1 cellular context compared by ENCODE assay signal in genomic region chr13:40982772-40983171, GRCh38.
TF ChIP-seq lines count a peak whose summit lies in the region.

No MANE protein-coding gene starts in this region.

TF ChIP-seq in GM12878, 131 proteins besides CTCF, POLR2A, EP300 and RAD21 (continued from another document):
- TF ChIP-seq ZNF384 (IDR thresholded peaks at IDR 0.05; ENCODE audit: borderline replicate concordance, low read depth, low read length) (peak; percentile 47; the same call in 1 of the 2 replicates), FOS (IDR thresholded peaks at IDR 0.05; ENCODE audit: borderline replicate concordance, extremely low read depth, insufficient read length) (no peak), ZZZ3 (IDR thresholded peaks at IDR 0.05; ENCODE audit: control insufficient read depth, insufficient read length, low read depth) (no peak), POLR2AphosphoS5 (IDR thresholded peaks at IDR 0.05; ENCODE audit: low read length) (peak; percentile 65; the same call in 1 of the 2 replicates), ETV6 (conservative IDR thresholded peaks at IDR 0.05 in 1 of 2, IDR thresholded peaks at IDR 0.05 in 1 of 2; ENCODE audit: borderline replicate concordance in 1 of 2, low read depth in 1 of 2) (peak in 1 of 2 experiments; percentile 79; a peak in 2 of 4 replicates), RUNX3 (IDR thresholded peaks at IDR 0.05; ENCODE audit: low read length) (peak; percentile 43; the same call in 1 of the 2 replicates), PRDM15 (CRISPR knock-in tag; IDR thresholded peaks at IDR 0.05) (no peak), POU2F2 (IDR thresholded peaks at IDR 0.05; ENCODE audit: borderline replicate concordance, low read depth, low read length) (peak; percentile 63; the same call in 1 of the 3 replicates), MXI1 (IDR thresholded peaks at IDR 0.05; ENCODE audit: low read depth, low read length) (0 out of 2 replicates have a peak, but pooled peaks have one; percentile 56), E2F8 (IDR thresholded peaks at IDR 0.05; ENCODE audit: low read depth, partially characterized antibody) (peak; percentile 18), MLLT1 (IDR thresholded peaks at IDR 0.05) (0 out of 2 replicates have a peak, but pooled peaks have one; percentile 40), GATAD2B (conservative IDR thresholded peaks at IDR 0.05; ENCODE audit: low read depth) (no peak), CEBPB (IDR thresholded peaks at IDR 0.05; ENCODE audit: borderline replicate concordance in 1 of 2, low read depth in 2 of 2, low read length in 2 of 2) (0 out of 4 replicates have a peak, but pooled peaks of 1 of the 2 experiments have one; percentile 28), GABPA (IDR thresholded peaks at IDR 0.05; ENCODE audit: low read depth) (0 out of 2 replicates have a peak, but pooled peaks have one; percentile 54), NR2C1 (IDR thresholded peaks at IDR 0.05) (no peak), ATF2 (IDR thresholded peaks at IDR 0.05; ENCODE audit: low read length) (peak; percentile 67), CREB1 (IDR thresholded peaks at IDR 0.05; ENCODE audit: low read depth) (peak; percentile 89), JUNB (IDR thresholded peaks at IDR 0.05) (peak; percentile 28; the same call in 1 of the 2 replicates), TAF1 (IDR thresholded peaks at IDR 0.05; ENCODE audit: borderline replicate concordance, low read depth, low read length) (0 out of 2 replicates have a peak, but pooled peaks have one; percentile 33), TCF12 (IDR thresholded peaks at IDR 0.05; ENCODE audit: low read depth, low read length) (no peak), PML (IDR thresholded peaks at IDR 0.05; ENCODE audit: low read length) (no peak), CBX5 (IDR thresholded peaks at IDR 0.05; ENCODE audit: low read depth) (0 out of 2 replicates have a peak, but pooled peaks have one; percentile 29), KAT2A (conservative IDR thresholded peaks at IDR 0.05; ENCODE audit: control insufficient read depth, low read depth, low read length) (no peak), NFIC (IDR thresholded peaks at IDR 0.05; ENCODE audit: low read depth, low read length) (peak; percentile 74), CREM (IDR thresholded peaks at IDR 0.05; ENCODE audit: low read depth) (peak; percentile 93), ATF7 (IDR thresholded peaks at IDR 0.05; ENCODE audit: low read depth) (peak; percentile 84), NBN (IDR thresholded peaks at IDR 0.05) (0 out of 2 replicates have a peak, but pooled peaks have one; percentile 18), SKIL (IDR thresholded peaks at IDR 0.05; ENCODE audit: low read depth, poor library complexity, severe bottlenecking) (peak; percentile 29), NFXL1 (IDR thresholded peaks at IDR 0.05; ENCODE audit: borderline replicate concordance) (no peak), IRF4 (IDR thresholded peaks at IDR 0.05; ENCODE audit: low read depth, low read length) (no peak)
- TF ChIP-seq, protein P1, sequence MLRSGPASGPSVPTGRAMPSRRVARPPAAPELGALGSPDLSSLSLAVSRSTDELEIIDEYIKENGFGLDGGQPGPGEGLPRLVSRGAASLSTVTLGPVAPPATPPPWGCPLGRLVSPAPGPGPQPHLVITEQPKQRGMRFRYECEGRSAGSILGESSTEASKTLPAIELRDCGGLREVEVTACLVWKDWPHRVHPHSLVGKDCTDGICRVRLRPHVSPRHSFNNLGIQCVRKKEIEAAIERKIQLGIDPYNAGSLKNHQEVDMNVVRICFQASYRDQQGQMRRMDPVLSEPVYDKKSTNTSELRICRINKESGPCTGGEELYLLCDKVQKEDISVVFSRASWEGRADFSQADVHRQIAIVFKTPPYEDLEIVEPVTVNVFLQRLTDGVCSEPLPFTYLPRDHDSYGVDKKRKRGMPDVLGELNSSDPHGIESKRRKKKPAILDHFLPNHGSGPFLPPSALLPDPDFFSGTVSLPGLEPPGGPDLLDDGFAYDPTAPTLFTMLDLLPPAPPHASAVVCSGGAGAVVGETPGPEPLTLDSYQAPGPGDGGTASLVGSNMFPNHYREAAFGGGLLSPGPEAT (IDR thresholded peaks at IDR 0.05; ENCODE audit: low read depth) = peak; percentile 27; the same call in 1 of the 2 replicates
